1 cellular context compared by ENCODE assay signal in the genomic region with DNA sequence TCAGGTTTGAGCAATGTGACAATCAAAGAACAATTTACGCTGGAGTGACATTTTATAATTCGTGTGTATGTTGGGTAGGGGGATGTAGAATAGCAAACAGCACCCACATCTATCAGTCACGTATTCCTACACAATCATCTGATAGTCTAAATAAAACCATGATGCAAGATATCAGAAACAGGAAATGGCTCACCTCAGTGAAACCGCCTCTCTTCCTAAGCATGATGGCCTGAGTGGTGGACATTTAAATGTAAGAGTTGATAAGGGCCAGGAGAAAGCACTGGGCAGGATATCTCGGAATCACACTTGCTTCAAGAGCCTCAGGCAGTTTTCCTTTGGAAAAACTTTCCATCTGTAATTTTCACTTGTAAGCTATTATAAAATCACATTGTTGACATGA.
TF ChIP-seq lines count a peak whose summit lies in the region.

No MANE protein-coding gene starts in this region.

TF ChIP-seq in K562, 482 proteins besides CTCF, POLR2A, EP300 and RAD21 (continued from another document):
- TF ChIP-seq ZBTB9 (CRISPR knock-in tag; IDR thresholded peaks at IDR 0.05): 0 out of 2 replicates have a peak, but pooled peaks have one; percentile 45
- 0 out of 2 replicates have a peak, but pooled peaks have one; percentile 31 for TF ChIP-seq JUND (IDR thresholded peaks at IDR 0.05; ENCODE audit: borderline replicate concordance, low read depth, low read length)
- TF ChIP-seq JUND (tag; IDR thresholded peaks at IDR 0.05; ENCODE audit: borderline replicate concordance, low read depth, low read length): peak; percentile 30; the same call in 1 of the 3 replicates
- no peak for TF ChIP-seq COPS2 (conservative IDR thresholded peaks at IDR 0.05)
- TF ChIP-seq, protein P1, sequence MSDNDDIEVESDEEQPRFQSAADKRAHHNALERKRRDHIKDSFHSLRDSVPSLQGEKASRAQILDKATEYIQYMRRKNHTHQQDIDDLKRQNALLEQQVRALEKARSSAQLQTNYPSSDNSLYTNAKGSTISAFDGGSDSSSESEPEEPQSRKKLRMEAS (CRISPR knock-in tag; IDR thresholded peaks at IDR 0.05): no peak
- TF ChIP-seq RNF2 (IDR thresholded peaks at IDR 0.05): peak; percentile 30; the same call in 1 of the 2 replicates
- TF ChIP-seq NRF1 (conservative IDR thresholded peaks at IDR 0.05 in 1 of 2, IDR thresholded peaks at IDR 0.05 in 1 of 2): no peak
- 0 out of 2 replicates have a peak, but pooled peaks have one; percentile 30 for TF ChIP-seq ETV1 (tag; conservative IDR thresholded peaks at IDR 0.05; ENCODE audit: low read depth)
- no peak for TF ChIP-seq BCOR (IDR thresholded peaks at IDR 0.05)
- TF ChIP-seq FOSL1 (tag; conservative IDR thresholded peaks at IDR 0.05): peak; percentile 64; the same call in 1 of the 2 replicates
- TF ChIP-seq GABPA (tag; conservative IDR thresholded peaks at IDR 0.05; ENCODE audit: low read depth): peak; percentile 62
- TF ChIP-seq, protein P2, sequence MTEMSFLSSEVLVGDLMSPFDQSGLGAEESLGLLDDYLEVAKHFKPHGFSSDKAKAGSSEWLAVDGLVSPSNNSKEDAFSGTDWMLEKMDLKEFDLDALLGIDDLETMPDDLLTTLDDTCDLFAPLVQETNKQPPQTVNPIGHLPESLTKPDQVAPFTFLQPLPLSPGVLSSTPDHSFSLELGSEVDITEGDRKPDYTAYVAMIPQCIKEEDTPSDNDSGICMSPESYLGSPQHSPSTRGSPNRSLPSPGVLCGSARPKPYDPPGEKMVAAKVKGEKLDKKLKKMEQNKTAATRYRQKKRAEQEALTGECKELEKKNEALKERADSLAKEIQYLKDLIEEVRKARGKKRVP (CRISPR knock-in tag; IDR thresholded peaks at IDR 0.05): peak; percentile 87
- TF ChIP-seq POLR2H (tag; IDR thresholded peaks at IDR 0.05; ENCODE audit: low read depth): peak; percentile 19; the same call in 1 of the 2 replicates
